Comparison of ENCODE assay signal across 1 cellular context in the genomic region with DNA sequence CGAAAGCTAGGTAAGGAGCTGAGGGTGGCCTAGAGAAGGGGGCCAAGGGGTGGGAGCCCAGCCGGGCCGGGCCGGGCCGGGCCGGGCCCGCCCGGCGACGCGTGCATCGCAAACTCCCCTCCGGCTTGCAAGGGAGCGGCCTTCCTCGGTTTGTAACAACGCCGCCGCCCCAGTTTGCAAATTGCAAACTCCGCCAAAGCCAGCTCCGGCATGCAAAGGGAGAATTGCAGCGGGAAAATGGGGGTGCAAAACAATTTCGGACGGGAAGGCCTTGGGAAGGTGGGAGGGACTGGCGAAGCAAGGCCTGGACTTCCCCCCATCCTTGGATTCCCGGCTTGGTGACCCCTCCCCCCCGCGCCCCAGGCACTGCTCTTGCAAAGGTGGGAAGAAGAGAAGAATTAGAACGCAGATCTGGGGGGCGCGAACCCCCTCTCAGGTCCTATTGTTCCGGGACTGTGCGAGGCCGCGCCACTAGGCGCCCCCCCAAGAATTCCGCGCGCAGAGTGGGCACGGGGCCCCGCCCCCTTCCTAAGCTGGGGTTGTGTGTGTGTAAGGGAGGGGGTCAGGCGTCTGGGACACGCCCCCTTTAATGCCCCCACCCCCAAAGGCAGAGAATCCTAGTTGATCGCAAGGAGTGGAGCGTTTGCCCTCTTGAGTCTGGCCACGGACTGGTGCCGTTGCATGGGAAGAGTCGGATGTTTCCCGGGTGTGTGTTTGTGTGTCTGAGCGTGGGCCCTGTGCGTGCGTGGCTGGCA.
TF ChIP-seq lines count a peak whose summit lies in the region.

No MANE protein-coding gene starts in this region.

TF ChIP-seq in HepG2, 621 proteins besides CTCF, POLR2A, EP300 and RAD21 (continued from another document and continues in another):
- TF ChIP-seq ZNF619 (CRISPR knock-in tag; IDR thresholded peaks at IDR 0.05), result no peak
- no peak for TF ChIP-seq MBD4 (IDR thresholded peaks at IDR 0.05; ENCODE audit: borderline replicate concordance, low read length)
- no peak for TF ChIP-seq POLR2AphosphoS5 (IDR thresholded peaks at IDR 0.05; ENCODE audit: low read depth, low read length)
- no peak for TF ChIP-seq ZNF256 (CRISPR knock-in tag; conservative IDR thresholded peaks at IDR 0.05)
- TF ChIP-seq, protein P1, sequence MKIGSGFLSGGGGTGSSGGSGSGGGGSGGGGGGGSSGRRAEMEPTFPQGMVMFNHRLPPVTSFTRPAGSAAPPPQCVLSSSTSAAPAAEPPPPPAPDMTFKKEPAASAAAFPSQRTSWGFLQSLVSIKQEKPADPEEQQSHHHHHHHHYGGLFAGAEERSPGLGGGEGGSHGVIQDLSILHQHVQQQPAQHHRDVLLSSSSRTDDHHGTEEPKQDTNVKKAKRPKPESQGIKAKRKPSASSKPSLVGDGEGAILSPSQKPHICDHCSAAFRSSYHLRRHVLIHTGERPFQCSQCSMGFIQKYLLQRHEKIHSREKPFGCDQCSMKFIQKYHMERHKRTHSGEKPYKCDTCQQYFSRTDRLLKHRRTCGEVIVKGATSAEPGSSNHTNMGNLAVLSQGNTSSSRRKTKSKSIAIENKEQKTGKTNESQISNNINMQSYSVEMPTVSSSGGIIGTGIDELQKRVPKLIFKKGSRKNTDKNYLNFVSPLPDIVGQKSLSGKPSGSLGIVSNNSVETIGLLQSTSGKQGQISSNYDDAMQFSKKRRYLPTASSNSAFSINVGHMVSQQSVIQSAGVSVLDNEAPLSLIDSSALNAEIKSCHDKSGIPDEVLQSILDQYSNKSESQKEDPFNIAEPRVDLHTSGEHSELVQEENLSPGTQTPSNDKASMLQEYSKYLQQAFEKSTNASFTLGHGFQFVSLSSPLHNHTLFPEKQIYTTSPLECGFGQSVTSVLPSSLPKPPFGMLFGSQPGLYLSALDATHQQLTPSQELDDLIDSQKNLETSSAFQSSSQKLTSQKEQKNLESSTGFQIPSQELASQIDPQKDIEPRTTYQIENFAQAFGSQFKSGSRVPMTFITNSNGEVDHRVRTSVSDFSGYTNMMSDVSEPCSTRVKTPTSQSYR (CRISPR knock-in tag; IDR thresholded peaks at IDR 0.05; ENCODE audit: borderline replicate concordance), result peak; percentile 47; the same call in 1 of the 2 replicates
- no peak for TF ChIP-seq TEAD2 (CRISPR knock-in tag; IDR thresholded peaks at IDR 0.05)
- TF ChIP-seq FOXK1 (CRISPR knock-in tag; IDR thresholded peaks at IDR 0.05; ENCODE audit: borderline replicate concordance, low read depth), result no peak
- TF ChIP-seq, protein P2, sequence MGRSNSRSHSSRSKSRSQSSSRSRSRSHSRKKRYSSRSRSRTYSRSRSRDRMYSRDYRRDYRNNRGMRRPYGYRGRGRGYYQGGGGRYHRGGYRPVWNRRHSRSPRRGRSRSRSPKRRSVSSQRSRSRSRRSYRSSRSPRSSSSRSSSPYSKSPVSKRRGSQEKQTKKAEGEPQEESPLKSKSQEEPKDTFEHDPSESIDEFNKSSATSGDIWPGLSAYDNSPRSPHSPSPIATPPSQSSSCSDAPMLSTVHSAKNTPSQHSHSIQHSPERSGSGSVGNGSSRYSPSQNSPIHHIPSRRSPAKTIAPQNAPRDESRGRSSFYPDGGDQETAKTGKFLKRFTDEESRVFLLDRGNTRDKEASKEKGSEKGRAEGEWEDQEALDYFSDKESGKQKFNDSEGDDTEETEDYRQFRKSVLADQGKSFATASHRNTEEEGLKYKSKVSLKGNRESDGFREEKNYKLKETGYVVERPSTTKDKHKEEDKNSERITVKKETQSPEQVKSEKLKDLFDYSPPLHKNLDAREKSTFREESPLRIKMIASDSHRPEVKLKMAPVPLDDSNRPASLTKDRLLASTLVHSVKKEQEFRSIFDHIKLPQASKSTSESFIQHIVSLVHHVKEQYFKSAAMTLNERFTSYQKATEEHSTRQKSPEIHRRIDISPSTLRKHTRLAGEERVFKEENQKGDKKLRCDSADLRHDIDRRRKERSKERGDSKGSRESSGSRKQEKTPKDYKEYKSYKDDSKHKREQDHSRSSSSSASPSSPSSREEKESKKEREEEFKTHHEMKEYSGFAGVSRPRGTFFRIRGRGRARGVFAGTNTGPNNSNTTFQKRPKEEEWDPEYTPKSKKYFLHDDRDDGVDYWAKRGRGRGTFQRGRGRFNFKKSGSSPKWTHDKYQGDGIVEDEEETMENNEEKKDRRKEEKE (IDR thresholded peaks at IDR 0.05), result no peak
- TF ChIP-seq, protein P3, sequence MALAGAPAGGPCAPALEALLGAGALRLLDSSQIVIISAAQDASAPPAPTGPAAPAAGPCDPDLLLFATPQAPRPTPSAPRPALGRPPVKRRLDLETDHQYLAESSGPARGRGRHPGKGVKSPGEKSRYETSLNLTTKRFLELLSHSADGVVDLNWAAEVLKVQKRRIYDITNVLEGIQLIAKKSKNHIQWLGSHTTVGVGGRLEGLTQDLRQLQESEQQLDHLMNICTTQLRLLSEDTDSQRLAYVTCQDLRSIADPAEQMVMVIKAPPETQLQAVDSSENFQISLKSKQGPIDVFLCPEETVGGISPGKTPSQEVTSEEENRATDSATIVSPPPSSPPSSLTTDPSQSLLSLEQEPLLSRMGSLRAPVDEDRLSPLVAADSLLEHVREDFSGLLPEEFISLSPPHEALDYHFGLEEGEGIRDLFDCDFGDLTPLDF (CRISPR knock-in tag; IDR thresholded peaks at IDR 0.05), result 0 out of 2 replicates have a peak, but pooled peaks have one; percentile 32
- TF ChIP-seq, protein P4, sequence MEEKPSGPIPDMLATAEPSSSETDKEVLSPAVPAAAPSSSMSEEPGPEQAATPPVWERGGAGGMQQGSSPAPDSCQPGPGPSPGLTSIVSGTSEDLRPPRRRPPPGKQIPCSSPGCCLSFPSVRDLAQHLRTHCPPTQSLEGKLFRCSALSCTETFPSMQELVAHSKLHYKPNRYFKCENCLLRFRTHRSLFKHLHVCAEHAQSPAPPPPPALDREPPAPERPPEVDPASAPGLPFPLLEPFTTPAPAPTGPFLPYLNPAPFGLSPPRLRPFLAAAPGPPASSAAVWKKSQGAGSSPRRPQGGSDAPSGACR (CRISPR knock-in tag; IDR thresholded peaks at IDR 0.05), result peak; percentile 36; the same call in 1 of the 2 replicates
- TF ChIP-seq ARID2 (CRISPR knock-in tag; IDR thresholded peaks at IDR 0.05; ENCODE audit: borderline replicate concordance), result no peak
- TF ChIP-seq HOXA7 (CRISPR knock-in tag; IDR thresholded peaks at IDR 0.05), result 0 out of 2 replicates have a peak, but pooled peaks have one; percentile 26
- TF ChIP-seq HES4 (CRISPR knock-in tag; IDR thresholded peaks at IDR 0.05; ENCODE audit: borderline replicate concordance), result peak; percentile 21; the same call in 1 of the 2 replicates
- TF ChIP-seq CREB1 (IDR thresholded peaks at IDR 0.05), result no peak
- TF ChIP-seq CREB1 (CRISPR knock-in tag; IDR thresholded peaks at IDR 0.05), result no peak
- TF ChIP-seq, protein P5, sequence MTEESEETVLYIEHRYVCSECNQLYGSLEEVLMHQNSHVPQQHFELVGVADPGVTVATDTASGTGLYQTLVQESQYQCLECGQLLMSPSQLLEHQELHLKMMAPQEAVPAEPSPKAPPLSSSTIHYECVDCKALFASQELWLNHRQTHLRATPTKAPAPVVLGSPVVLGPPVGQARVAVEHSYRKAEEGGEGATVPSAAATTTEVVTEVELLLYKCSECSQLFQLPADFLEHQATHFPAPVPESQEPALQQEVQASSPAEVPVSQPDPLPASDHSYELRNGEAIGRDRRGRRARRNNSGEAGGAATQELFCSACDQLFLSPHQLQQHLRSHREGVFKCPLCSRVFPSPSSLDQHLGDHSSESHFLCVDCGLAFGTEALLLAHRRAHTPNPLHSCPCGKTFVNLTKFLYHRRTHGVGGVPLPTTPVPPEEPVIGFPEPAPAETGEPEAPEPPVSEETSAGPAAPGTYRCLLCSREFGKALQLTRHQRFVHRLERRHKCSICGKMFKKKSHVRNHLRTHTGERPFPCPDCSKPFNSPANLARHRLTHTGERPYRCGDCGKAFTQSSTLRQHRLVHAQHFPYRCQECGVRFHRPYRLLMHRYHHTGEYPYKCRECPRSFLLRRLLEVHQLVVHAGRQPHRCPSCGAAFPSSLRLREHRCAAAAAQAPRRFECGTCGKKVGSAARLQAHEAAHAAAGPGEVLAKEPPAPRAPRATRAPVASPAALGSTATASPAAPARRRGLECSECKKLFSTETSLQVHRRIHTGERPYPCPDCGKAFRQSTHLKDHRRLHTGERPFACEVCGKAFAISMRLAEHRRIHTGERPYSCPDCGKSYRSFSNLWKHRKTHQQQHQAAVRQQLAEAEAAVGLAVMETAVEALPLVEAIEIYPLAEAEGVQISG (CRISPR knock-in tag; IDR thresholded peaks at IDR 0.05), result no peak
- TF ChIP-seq ZFX (CRISPR knock-in tag; IDR thresholded peaks at IDR 0.05; ENCODE audit: low read depth), result peak; percentile 77
- peak; percentile 29 for TF ChIP-seq XRCC5 (optimal IDR thresholded peaks at IDR 0.05; ENCODE audit: low read length)
- TF ChIP-seq, protein P6, sequence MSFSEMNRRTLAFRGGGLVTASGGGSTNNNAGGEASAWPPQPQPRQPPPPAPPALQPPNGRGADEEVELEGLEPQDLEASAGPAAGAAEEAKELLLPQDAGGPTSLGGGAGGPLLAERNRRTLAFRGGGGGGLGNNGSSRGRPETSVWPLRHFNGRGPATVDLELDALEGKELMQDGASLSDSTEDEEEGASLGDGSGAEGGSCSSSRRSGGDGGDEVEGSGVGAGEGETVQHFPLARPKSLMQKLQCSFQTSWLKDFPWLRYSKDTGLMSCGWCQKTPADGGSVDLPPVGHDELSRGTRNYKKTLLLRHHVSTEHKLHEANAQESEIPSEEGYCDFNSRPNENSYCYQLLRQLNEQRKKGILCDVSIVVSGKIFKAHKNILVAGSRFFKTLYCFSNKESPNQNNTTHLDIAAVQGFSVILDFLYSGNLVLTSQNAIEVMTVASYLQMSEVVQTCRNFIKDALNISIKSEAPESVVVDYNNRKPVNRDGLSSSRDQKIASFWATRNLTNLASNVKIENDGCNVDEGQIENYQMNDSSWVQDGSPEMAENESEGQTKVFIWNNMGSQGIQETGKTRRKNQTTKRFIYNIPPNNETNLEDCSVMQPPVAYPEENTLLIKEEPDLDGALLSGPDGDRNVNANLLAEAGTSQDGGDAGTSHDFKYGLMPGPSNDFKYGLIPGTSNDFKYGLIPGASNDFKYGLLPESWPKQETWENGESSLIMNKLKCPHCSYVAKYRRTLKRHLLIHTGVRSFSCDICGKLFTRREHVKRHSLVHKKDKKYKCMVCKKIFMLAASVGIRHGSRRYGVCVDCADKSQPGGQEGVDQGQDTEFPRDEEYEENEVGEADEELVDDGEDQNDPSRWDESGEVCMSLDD (CRISPR knock-in tag; IDR thresholded peaks at IDR 0.05; ENCODE audit: borderline replicate concordance), result peak; percentile 46; the same call in 1 of the 2 replicates
- no peak for TF ChIP-seq GTF3A (CRISPR knock-in tag; conservative IDR thresholded peaks at IDR 0.05)
- TF ChIP-seq ZNF615 (CRISPR knock-in tag; IDR thresholded peaks at IDR 0.05; ENCODE audit: borderline replicate concordance), result no peak
- no peak; the same call in 1 of the 2 replicates for TF ChIP-seq PCBP1 (IDR thresholded peaks at IDR 0.05; ENCODE audit: borderline replicate concordance, low read depth, low read length)
- TF ChIP-seq, protein P7, sequence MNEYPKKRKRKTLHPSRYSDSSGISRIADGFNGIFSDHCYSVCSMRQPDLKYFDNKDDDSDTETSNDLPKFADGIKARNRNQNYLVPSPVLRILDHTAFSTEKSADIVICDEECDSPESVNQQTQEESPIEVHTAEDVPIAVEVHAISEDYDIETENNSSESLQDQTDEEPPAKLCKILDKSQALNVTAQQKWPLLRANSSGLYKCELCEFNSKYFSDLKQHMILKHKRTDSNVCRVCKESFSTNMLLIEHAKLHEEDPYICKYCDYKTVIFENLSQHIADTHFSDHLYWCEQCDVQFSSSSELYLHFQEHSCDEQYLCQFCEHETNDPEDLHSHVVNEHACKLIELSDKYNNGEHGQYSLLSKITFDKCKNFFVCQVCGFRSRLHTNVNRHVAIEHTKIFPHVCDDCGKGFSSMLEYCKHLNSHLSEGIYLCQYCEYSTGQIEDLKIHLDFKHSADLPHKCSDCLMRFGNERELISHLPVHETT (CRISPR knock-in tag; conservative IDR thresholded peaks at IDR 0.05), result peak; percentile 56; the same call in 1 of the 2 replicates
- no peak for TF ChIP-seq MED8 (CRISPR knock-in tag; IDR thresholded peaks at IDR 0.05; ENCODE audit: insufficient replicate concordance)
- TF ChIP-seq, protein P8, sequence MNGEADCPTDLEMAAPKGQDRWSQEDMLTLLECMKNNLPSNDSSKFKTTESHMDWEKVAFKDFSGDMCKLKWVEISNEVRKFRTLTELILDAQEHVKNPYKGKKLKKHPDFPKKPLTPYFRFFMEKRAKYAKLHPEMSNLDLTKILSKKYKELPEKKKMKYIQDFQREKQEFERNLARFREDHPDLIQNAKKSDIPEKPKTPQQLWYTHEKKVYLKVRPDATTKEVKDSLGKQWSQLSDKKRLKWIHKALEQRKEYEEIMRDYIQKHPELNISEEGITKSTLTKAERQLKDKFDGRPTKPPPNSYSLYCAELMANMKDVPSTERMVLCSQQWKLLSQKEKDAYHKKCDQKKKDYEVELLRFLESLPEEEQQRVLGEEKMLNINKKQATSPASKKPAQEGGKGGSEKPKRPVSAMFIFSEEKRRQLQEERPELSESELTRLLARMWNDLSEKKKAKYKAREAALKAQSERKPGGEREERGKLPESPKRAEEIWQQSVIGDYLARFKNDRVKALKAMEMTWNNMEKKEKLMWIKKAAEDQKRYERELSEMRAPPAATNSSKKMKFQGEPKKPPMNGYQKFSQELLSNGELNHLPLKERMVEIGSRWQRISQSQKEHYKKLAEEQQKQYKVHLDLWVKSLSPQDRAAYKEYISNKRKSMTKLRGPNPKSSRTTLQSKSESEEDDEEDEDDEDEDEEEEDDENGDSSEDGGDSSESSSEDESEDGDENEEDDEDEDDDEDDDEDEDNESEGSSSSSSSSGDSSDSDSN (CRISPR knock-in tag; IDR thresholded peaks at IDR 0.05), result peak; percentile 24; the same call in 1 of the 2 replicates
- TF ChIP-seq ASH2L (IDR thresholded peaks at IDR 0.05; ENCODE audit: insufficient read length, low read depth, low read length), result peak; percentile 14
- TF ChIP-seq ZFY (CRISPR knock-in tag; IDR thresholded peaks at IDR 0.05), result peak; percentile 81
- 0 out of 2 replicates have a peak, but pooled peaks have one; percentile 32 for TF ChIP-seq HNRNPL (IDR thresholded peaks at IDR 0.05; ENCODE audit: low read depth, low read length)
- TF ChIP-seq, protein P9, sequence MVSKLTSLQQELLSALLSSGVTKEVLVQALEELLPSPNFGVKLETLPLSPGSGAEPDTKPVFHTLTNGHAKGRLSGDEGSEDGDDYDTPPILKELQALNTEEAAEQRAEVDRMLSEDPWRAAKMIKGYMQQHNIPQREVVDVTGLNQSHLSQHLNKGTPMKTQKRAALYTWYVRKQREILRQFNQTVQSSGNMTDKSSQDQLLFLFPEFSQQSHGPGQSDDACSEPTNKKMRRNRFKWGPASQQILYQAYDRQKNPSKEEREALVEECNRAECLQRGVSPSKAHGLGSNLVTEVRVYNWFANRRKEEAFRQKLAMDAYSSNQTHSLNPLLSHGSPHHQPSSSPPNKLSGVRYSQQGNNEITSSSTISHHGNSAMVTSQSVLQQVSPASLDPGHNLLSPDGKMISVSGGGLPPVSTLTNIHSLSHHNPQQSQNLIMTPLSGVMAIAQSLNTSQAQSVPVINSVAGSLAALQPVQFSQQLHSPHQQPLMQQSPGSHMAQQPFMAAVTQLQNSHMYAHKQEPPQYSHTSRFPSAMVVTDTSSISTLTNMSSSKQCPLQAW (CRISPR knock-in tag; IDR thresholded peaks at IDR 0.05), result peak; percentile 47; the same call in 1 of the 2 replicates
- 0 out of 2 replicates have a peak, but pooled peaks have one; percentile 34 for TF ChIP-seq ZNF232 (CRISPR knock-in tag; IDR thresholded peaks at IDR 0.05; ENCODE audit: borderline replicate concordance)
- TF ChIP-seq ZNF354B (CRISPR knock-in tag; IDR thresholded peaks at IDR 0.05), result no peak
- TF ChIP-seq ZFP36L1 (CRISPR knock-in tag; IDR thresholded peaks at IDR 0.05), result no peak
